8 cellular contexts compared by ENCODE assay signal in the genomic region with DNA sequence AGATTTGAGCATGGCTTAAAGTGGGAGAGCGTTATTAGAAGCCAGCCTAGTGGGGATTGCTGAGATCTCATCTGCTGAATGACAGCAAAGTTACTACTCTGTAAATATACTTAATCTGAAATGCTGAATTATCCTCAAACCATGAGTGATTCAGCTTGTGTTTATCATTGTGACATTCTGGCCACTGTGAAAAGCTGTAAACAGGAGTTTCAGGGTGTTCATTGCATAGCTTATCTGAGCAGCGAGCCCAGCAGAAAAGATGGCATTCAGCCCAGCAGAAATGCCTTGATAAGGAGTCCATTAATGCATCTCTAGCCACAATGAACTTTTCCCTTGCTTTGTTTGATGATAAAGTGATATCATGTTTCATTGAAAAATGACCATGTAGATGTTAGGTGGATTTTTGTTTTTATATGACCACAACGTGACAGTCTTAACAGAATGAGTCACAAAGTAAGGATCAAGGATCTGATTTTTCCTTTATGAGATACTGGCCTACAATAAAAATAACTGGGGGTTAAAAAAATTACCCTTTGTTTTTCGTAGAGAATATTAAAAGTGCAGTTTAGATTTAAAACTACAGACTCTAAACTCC. TPM values are rescaled to one million over a fixed set of nuclear protein-coding genes. Genes with fewer than 3 reads are reported as not detected.
DNase-seq lines count a peak whose midpoint lies in the region; TF ChIP-seq lines count a peak whose summit lies in the region.

No MANE protein-coding gene starts in this region.

- H3K4me1 ChIP-seq in rectal smooth muscle tissue (ENCODE audit: control insufficient read depth, insufficient read depth, low read length), result peaks cover 40% of the 10 kb centered on the region

- H3K36me3 ChIP-seq in rectal smooth muscle tissue (ENCODE audit: control insufficient read depth, insufficient read depth, low read length), result no peaks in the 10 kb centered on the region

- H3K9ac ChIP-seq in rectal smooth muscle tissue (ENCODE audit: low read length), result no peak overlapping the region

- DNase-seq in GM04503 (ENCODE audit: low read depth) (peak; percentile 54), RPMI7951 (ENCODE audit: low read depth) (peak; percentile 99), erythroblast (lab: John Stamatoyannopoulos, UW) (peak; percentile 34 to 75), caudate nucleus (lab: John Stamatoyannopoulos, UW) (no peak), pons (ENCODE audit: low spot score) (no peak)
- no peak for DNase-seq in stimulated activated CD4-positive, alpha-beta T cell treated with anti-CD3 and anti-CD28 coated beads, Interleukin-1b, Interleukin-23, amount 100 ng/mL, for 48 hours
- DNase-seq in stimulated activated CD8-positive, alpha-beta memory T cell treated with anti-CD3 and anti-CD28 coated beads, Interleukin-4, amount 100 ng/mL, for 48 hours, result no peak

- H3K4me3 ChIP-seq in rectal smooth muscle tissue (ENCODE audit: low read length), result peak overlapping the region; percentile 1

- H3K27ac ChIP-seq in rectal smooth muscle tissue (ENCODE audit: low read depth, low read length) (peak overlapping the region; percentile 62), caudate nucleus (ENCODE audit: low read depth, low read length) (no peak overlapping the region)

- H3K27me3 ChIP-seq in rectal smooth muscle tissue (ENCODE audit: control insufficient read depth, insufficient read depth, low read length), result no peaks in the 10 kb centered on the region

- TF ChIP-seq POLR2A in erythroblast (IDR thresholded peaks at IDR 0.05; ENCODE audit: low read length), result no peak

RNA-seq across cellular contexts. Expression of a gene that starts 7.8 kb away (rescaled TPM):
- total RNA-seq in RPMI7951 (2014; rRNA removed; shearing (Covaris generic)), result 110 and 111 TPM in 2 replicates

Comparison
In these comparisons a context has a peak if more than half of its experiments do, and no peak if none do; other contexts are left out.
1. DNase-seq: peak in GM04503 (single experiment), RPMI7951 (single experiment) and erythroblast (2 of 2); none in caudate nucleus (0 of 61), stimulated activated CD4-positive, alpha-beta T cell treated with anti-CD3 and anti-CD28 coated beads, Interleukin-1b, Interleukin-23, amount 100 ng/mL, for 48 hours (single experiment), stimulated activated CD8-positive, alpha-beta memory T cell treated with anti-CD3 and anti-CD28 coated beads, Interleukin-4, amount 100 ng/mL, for 48 hours (single experiment) and pons (single experiment).